ENCODE assay signal across 29 cellular contexts in the genomic region with DNA sequence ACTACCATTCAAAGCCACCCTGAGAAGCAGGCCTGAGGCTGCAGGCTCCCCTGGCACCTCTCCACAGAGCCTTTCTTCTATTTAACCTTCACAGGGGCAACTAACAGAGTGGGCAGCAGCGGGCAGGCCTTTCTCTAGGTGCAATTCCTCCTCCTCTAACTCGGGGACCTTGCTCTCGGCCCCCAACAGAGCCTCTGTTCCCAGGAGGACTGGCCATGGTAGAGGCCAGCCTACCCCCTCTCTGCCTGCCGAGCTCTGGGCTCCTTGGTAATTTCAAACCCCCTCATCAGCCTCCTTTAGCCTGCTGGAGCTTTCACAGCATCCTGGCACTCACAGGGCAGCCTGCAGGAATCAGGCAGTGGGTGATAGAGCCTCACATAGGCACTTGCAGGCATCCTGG.
"Had no signal": no experiment of that assay in that cellular context is flagged by ENCODE, and none has a peak within 500 bp of the region (broad histone marks: within the 10 kb centered on the region; RNA-seq: fewer than 3 reads in every experiment).

No MANE protein-coding gene starts in this region.

- ATAC-seq: naive thymus-derived CD8-positive, alpha-beta T cell; natural killer cell treated with Interleukin-12 subunit alpha and Interleukin-12 subunit beta and Interleukin-15 and Interleukin-18, amount 100 ng/mL, for 72 hours; psoas muscle; right cardiac atrium; right lobe of liver; stimulated activated memory B cell treated with anti-CD40 and anti-IgM and Interleukin-4, amounts not matched to agents 10 μg/mL and 1 μg/mL and 100 μg/mL, for 72 hours; stimulated activated naive CD8-positive, alpha-beta T cell treated with anti-CD3 and anti-CD28 coated beads, Interleukin-15, amount 100 ng/mL, for 72 hours; stimulated activated naive CD8-positive, alpha-beta T cell treated with anti-CD3 and anti-CD28 coated beads, Interleukin-15, Interleukin-2, amounts not matched to agents 100 U/mL and 50 U/mL, for 24 hours had no signal

- H3K27ac ChIP-seq: neutrophil, ovary, parathyroid adenoma, psoas muscle, right lobe of liver, sigmoid colon, suprapubic skin, testis, tibial artery, transverse colon, upper lobe of left lung had no signal

- H3K27me3 ChIP-seq: neutrophil, ovary, right lobe of liver, sigmoid colon, suprapubic skin, testis, tibial artery, transverse colon, upper lobe of left lung had no signal

- H3K4me3 Mint-ChIP-seq: naive B cell; naive thymus-derived CD8-positive, alpha-beta T cell; natural killer cell treated with Interleukin-12 subunit alpha and Interleukin-12 subunit beta and Interleukin-15 and Interleukin-18, amount 100 ng/mL, for 72 hours; nephron progenitor cell; neural crest cell; stimulated activated memory B cell treated with anti-CD40 and anti-IgM and Interleukin-4, amounts not matched to agents 10 μg/mL and 1 μg/mL and 100 μg/mL, for 72 hours; stimulated activated naive CD8-positive, alpha-beta T cell treated with anti-CD3 and anti-CD28 coated beads, Interleukin-15, amount 100 ng/mL, for 72 hours had no signal

- H3K4me1 Mint-ChIP-seq: naive B cell; naive thymus-derived CD8-positive, alpha-beta T cell; nephron progenitor cell; neural crest cell; stimulated activated memory B cell treated with anti-CD40 and anti-IgM and Interleukin-4, amounts not matched to agents 10 μg/mL and 1 μg/mL and 100 μg/mL, for 72 hours; stimulated activated naive CD8-positive, alpha-beta T cell treated with anti-CD3 and anti-CD28 coated beads, Interleukin-15, amount 100 ng/mL, for 72 hours had no signal

- H3K9me3 ChIP-seq: right lobe of liver, testis had no signal

- H3K27ac Mint-ChIP-seq: naive B cell; naive thymus-derived CD8-positive, alpha-beta T cell; natural killer cell treated with Interleukin-12 subunit alpha and Interleukin-12 subunit beta and Interleukin-15 and Interleukin-18, amount 100 ng/mL, for 72 hours; nephron progenitor cell; progenitor cell of endocrine pancreas; stimulated activated memory B cell treated with anti-CD40 and anti-IgM and Interleukin-4, amounts not matched to agents 10 μg/mL and 1 μg/mL and 100 μg/mL, for 72 hours; stimulated activated naive CD8-positive, alpha-beta T cell treated with anti-CD3 and anti-CD28 coated beads, Interleukin-15, amount 100 ng/mL, for 72 hours had no signal

- H3K36me3 ChIP-seq: neutrophil, ovary, right lobe of liver, sigmoid colon, suprapubic skin, tibial artery, transverse colon, upper lobe of left lung had no signal

- H3K4me1 ChIP-seq: parathyroid adenoma, psoas muscle, right lobe of liver, sigmoid colon, suprapubic skin, testis, tibial artery, transverse colon, upper lobe of left lung had no signal

- H3K36me3 Mint-ChIP-seq: stimulated activated memory B cell treated with anti-CD40 and anti-IgM and Interleukin-4, amounts not matched to agents 10 μg/mL and 1 μg/mL and 100 μg/mL, for 72 hours had no signal

- DNase-seq: naive B cell; naive thymus-derived CD8-positive, alpha-beta T cell; nephron progenitor cell; nucleus accumbens; ovary; psoas muscle; right cardiac atrium; right lobe of liver; sigmoid colon; small intestine; stimulated activated CD4-positive, alpha-beta T cell treated with anti-CD3 and anti-CD28 coated beads, Interleukin-15, amount 100 ng/mL, for 24 hours; stimulated activated CD4-positive, alpha-beta T cell treated with anti-CD3 and anti-CD28 coated beads, Interleukin-4, amount 100 ng/mL, for 1 hour; stimulated activated CD4-positive, alpha-beta T cell treated with anti-CD3 and anti-CD28 coated beads, Interleukin-4, amount 100 ng/mL, for 4 hours; stimulated activated CD8-positive, alpha-beta memory T cell treated with anti-CD3 and anti-CD28 coated beads, Interleukin-4, amount 100 ng/mL, for 48 hours; stimulated activated naive CD4-positive, alpha-beta T cell; stimulated activated naive CD8-positive, alpha-beta T cell treated with anti-CD3 and anti-CD28 coated beads, Interleukin-15, amount 100 ng/mL, for 72 hours; stimulated activated naive CD8-positive, alpha-beta T cell treated with anti-CD3 and anti-CD28 coated beads, Interleukin-15, Interleukin-2, amounts not matched to agents 100 U/mL and 50 U/mL, for 24 hours; substantia nigra; testis; transverse colon; upper lobe of left lung had no signal

- H3K27me3 Mint-ChIP-seq: naive B cell; naive thymus-derived CD8-positive, alpha-beta T cell; natural killer cell treated with Interleukin-12 subunit alpha and Interleukin-12 subunit beta and Interleukin-15 and Interleukin-18, amount 100 ng/mL, for 72 hours; progenitor cell of endocrine pancreas; stimulated activated memory B cell treated with anti-CD40 and anti-IgM and Interleukin-4, amounts not matched to agents 10 μg/mL and 1 μg/mL and 100 μg/mL, for 72 hours; stimulated activated naive CD8-positive, alpha-beta T cell treated with anti-CD3 and anti-CD28 coated beads, Interleukin-15, amount 100 ng/mL, for 72 hours had no signal

- H3K4me3 ChIP-seq: ovary, psoas muscle, right lobe of liver, sigmoid colon, suprapubic skin, testis, tibial artery, transverse colon, upper lobe of left lung had no signal
